Comparison of ENCODE assay signal across 30 cellular contexts in genomic region chr5:6493681-6494454, GRCh38. TPM values are rescaled to one million over a fixed set of nuclear protein-coding genes. Genes with fewer than 3 reads are reported as not detected.
DNase-seq lines count a peak whose midpoint lies in the region; ATAC-seq and TF ChIP-seq lines count a peak whose summit lies in the region.
"Had no signal": no experiment of that assay in that cellular context is flagged by ENCODE, and none has a peak within 500 bp of the region (broad histone marks: within the 10 kb centered on the region; RNA-seq: fewer than 3 reads in every experiment).

No MANE protein-coding gene starts in this region.

- no TSS peak for BruUV-seq in A673 (replicated peaks; lab: Mats Ljungman, UMichigan)

- POLR2A ChIA-PET in A673 (lab: Charles Lee; ENCODE audit: low non-redundant PET) = no interaction called here

- H3K4me3 ChIP-seq in A673 (ENCODE audit: low read depth, low read length, poor library complexity, severe bottlenecking) = no peak overlapping the region
- H3K4me3 ChIP-seq: MG63, right atrium auricular region, spleen, upper lobe of right lung had no signal

- no peaks in the 10 kb centered on the region for H3K9me3 ChIP-seq in A673 (ENCODE audit: low read depth, low read length, poor library complexity, severe bottlenecking)
- H3K9me3 ChIP-seq: BE2C, MG63, right atrium auricular region, spleen, upper lobe of right lung had no signal

- no peak for DNase-seq in activated CD4-positive, CD25-positive, alpha-beta regulatory T cell (lab: John Stamatoyannopoulos, UW)
- no peak for DNase-seq in A673 (ENCODE audit: low spot score)
- DNase-seq in posterior cingulate gyrus = no peak
- DNase-seq: activated CD4-positive, alpha-beta T cell treated with anti-CD3 and anti-CD28 coated beads, Interleukin-2, amount 50 U/mL, for 4 hours; activated naive CD8-positive, alpha-beta T cell treated with anti-CD3 and anti-CD28 coated beads, Interleukin-2, amount 10 ng/mL, durations not matched to agents 7 days and 5 days; BE2C; central memory CD4-positive, alpha-beta T cell; MG63; midbrain; naive thymus-derived CD8-positive, alpha-beta T cell; NCI-H1436 treated with DMSO at 0.1 percent for 48 hours; NCI-H524 treated with DMSO at 0.1 percent for 48 hours; SHP77 treated with DMSO at 0.1 percent for 48 hours; spleen; stimulated activated CD4-positive, alpha-beta T cell treated with anti-CD3 and anti-CD28 coated beads, Interleukin-4, amount 100 ng/mL, for 1 hour; SW 1271; T1000; upper lobe of right lung had no signal

- H3K27ac ChIP-seq in A673 (ENCODE audit: low read depth, low read length, poor library complexity, severe bottlenecking) = no peak overlapping the region
- H3K27ac ChIP-seq: right atrium auricular region, spleen, upper lobe of right lung had no signal

- intact Hi-C loops in A673 (cut with micrococcal nuclease; ENCODE audit: unreplicated experiment) = no loop called here
- intact Hi-C loops in posterior cingulate gyrus (cut with DNase I) = no loop called here

- H3K36me3 ChIP-seq in A673 (ENCODE audit: insufficient read depth, low read length, poor library complexity, severe bottlenecking) = no peaks in the 10 kb centered on the region
- H3K36me3 ChIP-seq: BE2C, MG63, spleen, upper lobe of right lung had no signal

- CTCF ChIA-PET in A673 (lab: Charles Lee) = no interaction called here

- H3K4me1 ChIP-seq in A673 (ENCODE audit: insufficient read depth, low read length, poor library complexity, severe bottlenecking) = no peaks in the 10 kb centered on the region
- H3K4me1 ChIP-seq: right atrium auricular region, spleen, upper lobe of right lung had no signal

- no peaks in the 10 kb centered on the region for H3K27me3 ChIP-seq in A673 (replicated peaks; ENCODE audit: insufficient read depth, low read depth, low read length, poor library complexity)
- H3K27me3 ChIP-seq: BE2C, MG63, right atrium auricular region had no signal

- TF ChIP-seq CTCF in A673 (conservative IDR thresholded peaks at IDR 0.05; ENCODE audit: low read depth, low read length) = no peak

- peak; percentile 39 for ATAC-seq in GM18511 (IDR thresholded peaks at IDR 0.05; ENCODE audit: unreplicated experiment)
- peak; percentile 25 for ATAC-seq in GM19372 (IDR thresholded peaks at IDR 0.05; ENCODE audit: low read depth, unreplicated experiment)
- peak; percentile 49 for ATAC-seq in HG02798 (IDR thresholded peaks at IDR 0.05; ENCODE audit: poor library complexity, unreplicated experiment)
- peak; percentile 22 for ATAC-seq in HG03558 (IDR thresholded peaks at IDR 0.05; ENCODE audit: extremely low read depth, unreplicated experiment)
- no peak for ATAC-seq in GM21576 (IDR thresholded peaks at IDR 0.05; ENCODE audit: unreplicated experiment)
- ATAC-seq: naive thymus-derived CD8-positive, alpha-beta T cell; Panc1; stimulated activated memory B cell treated with anti-CD40 and anti-IgM and Interleukin-4, amounts not matched to agents 10 μg/mL and 1 μg/mL and 100 μg/mL, for 72 hours; upper lobe of right lung; WTC11 had no signal

RNA-seq across cellular contexts. Expression of gene UBE2QL1, which starts 45.2 kb away (rescaled TPM):
- 0.74 and 2.6 TPM in 2 replicates for total RNA-seq in A673 (2021)
- total RNA-seq: activated naive CD8-positive, alpha-beta T cell treated with anti-CD3 and anti-CD28 coated beads, Interleukin-2, amount 10 ng/mL, durations not matched to agents 7 days and 5 days; G401; glomerular endothelial cell; naive thymus-derived CD8-positive, alpha-beta T cell; osteocyte; upper lobe of right lung had no signal
